ENCODE assay signal across 24 cellular contexts in genomic region chr3:188337232-188337631, GRCh38.
"Had no signal": no experiment of that assay in that cellular context is flagged by ENCODE, and none has a peak within 500 bp of the region (broad histone marks: within the 10 kb centered on the region; RNA-seq: fewer than 3 reads in every experiment).

No MANE protein-coding gene starts in this region.

- H3K4me3 ChIP-seq: dorsolateral prefrontal cortex, lower lobe of right lung, spleen, tibial nerve, uterus had no signal

- H3K36me3 Mint-ChIP-seq: natural killer cell had no signal

- H3K4me1 ChIP-seq: foreskin keratinocyte had no signal

- H2AFZ ChIP-seq: parathyroid adenoma had no signal

- H3K9me3 Mint-ChIP-seq: activated B cell treated with CpG ODN at 0.5 μM for 24 hours; activated CD4-positive, alpha-beta memory T cell treated with anti-CD3 and anti-CD28 coated beads, Interleukin-2, amount 10 ng/mL, durations not matched to agents 7 days and 5 days; activated naive CD4-positive, alpha-beta T cell treated with anti-CD3 and anti-CD28 coated beads, Interleukin-2, amount 50 U/mL, for 24 hours; natural killer cell; stimulated activated naive B cell treated with anti-CD40 and anti-IgM and Interleukin-4, amounts not matched to agents 10 μg/mL and 1 μg/mL and 100 μg/mL, for 72 hours; T-cell had no signal

- H3K27me3 ChIP-seq: dorsolateral prefrontal cortex, foreskin keratinocyte, neutrophil, spleen, tibial nerve, uterus had no signal

- DNase-seq: activated B cell treated with CpG ODN at 0.5 μM for 24 hours; activated CD4-positive, alpha-beta memory T cell treated with anti-CD3 and anti-CD28 coated beads, Interleukin-2, amount 10 ng/mL, durations not matched to agents 7 days and 5 days; activated CD4-positive, alpha-beta T cell treated with anti-CD3 and anti-CD28 coated beads for 4 hours; activated gamma-delta T cell; activated T-cell treated with anti-CD3 and anti-CD28 coated beads, Interleukin-2, amount 50 U/mL, for 48 hours; dorsolateral prefrontal cortex; foreskin keratinocyte; glutamatergic neuron; hippocampal formation; left colon; lower lobe of right lung; natural killer cell; spleen; stimulated activated CD4-positive, alpha-beta T cell treated with anti-CD3 and anti-CD28 coated beads, Interleukin-4, amount 100 ng/mL, for 4 hours; stimulated activated naive B cell treated with anti-CD40 and anti-IgM and Interleukin-4, amounts not matched to agents 10 μg/mL and 1 μg/mL and 100 μg/mL, for 72 hours; substantia nigra; T-cell; T-helper 9 cell; uterus had no signal

- H3K9ac ChIP-seq: parathyroid adenoma had no signal

- ATAC-seq: foreskin keratinocyte; left colon; natural killer cell; stimulated activated naive B cell treated with anti-CD40 and anti-IgM and Interleukin-4, amounts not matched to agents 10 μg/mL and 1 μg/mL and 100 μg/mL, for 72 hours; T-cell had no signal

- H3K36me3 ChIP-seq: lower lobe of right lung, neutrophil, spleen, tibial nerve, uterus had no signal

- H3K9me3 ChIP-seq: lower lobe of right lung, neutrophil, spleen, uterus had no signal

- H3K27ac ChIP-seq: dorsolateral prefrontal cortex, epithelial cell of prostate, foreskin keratinocyte, lower lobe of right lung, neutrophil, parathyroid adenoma, spleen, tibial nerve, uterus had no signal

- H3K27ac Mint-ChIP-seq: activated B cell treated with CpG ODN at 0.5 μM for 24 hours; activated CD4-positive, alpha-beta memory T cell treated with anti-CD3 and anti-CD28 coated beads, Interleukin-2, amount 10 ng/mL, durations not matched to agents 7 days and 5 days; activated naive CD4-positive, alpha-beta T cell treated with anti-CD3 and anti-CD28 coated beads, Interleukin-2, amount 50 U/mL, for 24 hours; stimulated activated naive B cell treated with anti-CD40 and anti-IgM and Interleukin-4, amounts not matched to agents 10 μg/mL and 1 μg/mL and 100 μg/mL, for 72 hours; T-cell had no signal

- H3K27me3 Mint-ChIP-seq: activated B cell treated with CpG ODN at 0.5 μM for 24 hours; activated naive CD4-positive, alpha-beta T cell treated with anti-CD3 and anti-CD28 coated beads, Interleukin-2, amount 50 U/mL, for 24 hours; stimulated activated naive B cell treated with anti-CD40 and anti-IgM and Interleukin-4, amounts not matched to agents 10 μg/mL and 1 μg/mL and 100 μg/mL, for 72 hours; T-cell had no signal

- H3K4me3 Mint-ChIP-seq: activated B cell treated with CpG ODN at 0.5 μM for 24 hours; activated CD4-positive, alpha-beta memory T cell treated with anti-CD3 and anti-CD28 coated beads, Interleukin-2, amount 10 ng/mL, durations not matched to agents 7 days and 5 days; activated naive CD4-positive, alpha-beta T cell treated with anti-CD3 and anti-CD28 coated beads, Interleukin-2, amount 50 U/mL, for 24 hours; natural killer cell; stimulated activated naive B cell treated with anti-CD40 and anti-IgM and Interleukin-4, amounts not matched to agents 10 μg/mL and 1 μg/mL and 100 μg/mL, for 72 hours; T-cell had no signal
